ENCODE assay signal across 17 cellular contexts in the genomic region with DNA sequence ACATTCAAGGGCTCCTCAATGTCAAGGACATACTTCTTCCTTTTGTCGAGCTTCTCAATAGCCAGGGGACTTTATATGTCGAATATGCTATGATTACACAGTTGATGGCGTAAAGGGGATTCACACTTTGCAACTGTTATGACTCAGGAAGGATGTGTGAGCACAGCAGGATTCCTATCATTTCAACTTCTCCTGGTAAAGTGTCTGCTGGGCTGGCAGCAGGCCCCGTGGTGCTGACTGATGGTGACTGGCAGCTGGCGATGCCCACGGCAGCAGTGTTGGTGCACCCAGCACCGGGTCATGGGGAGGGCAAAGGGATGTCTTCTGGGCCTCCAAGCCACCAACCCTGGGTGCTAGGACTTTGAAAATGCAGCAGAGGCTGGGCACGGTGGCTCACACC. TPM values are rescaled to one million over a fixed set of nuclear protein-coding genes. Genes with fewer than 3 reads are reported as not detected.
DNase-seq lines count a peak whose midpoint lies in the region; ATAC-seq and TF ChIP-seq lines count a peak whose summit lies in the region.
"Had no signal": no experiment of that assay in that cellular context is flagged by ENCODE, and none has a peak within 500 bp of the region (broad histone marks: within the 10 kb centered on the region; RNA-seq: fewer than 3 reads in every experiment).

No MANE protein-coding gene starts in this region.

- H3K9me3 Mint-ChIP-seq in immature natural killer cell: no peaks in the 10 kb centered on the region
- H3K9me3 Mint-ChIP-seq: activated naive CD4-positive, alpha-beta T cell treated with anti-CD3 and anti-CD28 coated beads, Interleukin-2, amount 50 U/mL, for 72 hours had no signal

- no peaks in the 10 kb centered on the region for H3K36me3 Mint-ChIP-seq in immature natural killer cell

- no peaks in the 10 kb centered on the region for H3K27me3 ChIP-seq in Panc1 (ENCODE audit: control insufficient read depth, insufficient read depth, low read length)
- H3K27me3 ChIP-seq: gastroesophageal sphincter had no signal

- H3K4me3 ChIP-seq in Panc1 (ENCODE audit: low read depth in 2 of 2, low read length in 2 of 2): no peak overlapping the region
- H3K4me3 ChIP-seq: gastroesophageal sphincter had no signal

- no peaks in the 10 kb centered on the region for H3K36me3 ChIP-seq in Panc1 (ENCODE audit: control insufficient read depth, insufficient read depth, low read length)

- ATAC-seq in Panc1 (0 out of 2 replicates have a peak, but pooled peaks have one; percentile 29), left cardiac atrium (peak; percentile 69 to 81)
- ATAC-seq: gastroesophageal sphincter had no signal

- in situ Hi-C loops in Panc1 (cut with HindIII; ENCODE audit: low pct_unique_long_range_greater_than_20kb, low sequenced_read_pairs): no loop called here

- POLR2A ChIA-PET in Panc1 (lab: Charles Lee): no interaction called here

- TF ChIP-seq CTCF in Panc1 (IDR thresholded peaks at IDR 0.05): no peak

- BruUV-seq in Panc1 (replicated peaks; lab: Mats Ljungman, UMichigan): no TSS peak

- H3K4me3 Mint-ChIP-seq in immature natural killer cell: no peak overlapping the region

- intact Hi-C loops in Panc1 (cut with micrococcal nuclease; ENCODE audit: unreplicated experiment): no loop called here
- intact Hi-C loops in left cardiac atrium (cut with DNase I): no loop called here

- H3K27ac ChIP-seq in Panc1 (ENCODE audit: low read length): no peak overlapping the region
- H3K27ac ChIP-seq: gastroesophageal sphincter, parathyroid adenoma had no signal

- H3K27me3 Mint-ChIP-seq in immature natural killer cell (ENCODE audit: low read depth in 3 of 3): peaks cover 0 to 3% (median 0%) of the 10 kb centered on the region in 3 donors

- DNase-seq in A172 (ENCODE audit: low spot score): peak; percentile 37
- peak; percentile 54 for DNase-seq in Daoy (ENCODE audit: low read depth)
- no peak for DNase-seq in Panc1 (ENCODE audit: low read depth, low spot score)
- DNase-seq in left cardiac atrium: peak; percentile 72
- no peak for DNase-seq in cerebellum (ENCODE audit: low spot score)
- no peak for DNase-seq in stimulated activated naive CD4-positive, alpha-beta T cell (lab: John Stamatoyannopoulos, UW)
- DNase-seq in SHP77 (lab: John Stamatoyannopoulos, UW): no peak
- DNase-seq in immature natural killer cell: no peak
- DNase-seq: activated CD8-positive, alpha-beta memory T cell treated with anti-CD3 and anti-CD28 coated beads for 24 hours; central memory CD4-positive, alpha-beta T cell; HCEC 1CT; IMR-90; NCI-H146; NCI-H510A had no signal

- CTCF ChIA-PET in Panc1 (lab: Charles Lee): no interaction called here

- peaks cover 0 to 2% of the 10 kb centered on the region in 2 donors for H3K4me1 Mint-ChIP-seq in immature natural killer cell

- no peak overlapping the region for H3K27ac Mint-ChIP-seq in immature natural killer cell

- no peaks in the 10 kb centered on the region for H3K4me1 ChIP-seq in Panc1 (ENCODE audit: control insufficient read depth, insufficient read depth, low read length)
- H3K4me1 ChIP-seq: gastroesophageal sphincter, parathyroid adenoma had no signal

- H3K9me3 ChIP-seq in Panc1 (ENCODE audit: control insufficient read depth, insufficient read depth, low read depth, low read length): no peaks in the 10 kb centered on the region
- H3K9me3 ChIP-seq: gastroesophageal sphincter had no signal

RNA-seq across cellular contexts. Expression of a gene that starts 44.8 kb away (rescaled TPM):
- 39.8 and 41.2 TPM in 2 replicates for total RNA-seq in A172 (2014; rRNA removed; shearing (Covaris generic))
- 35.4 and 60.7 TPM in 2 replicates for total RNA-seq in Daoy (2014; rRNA removed; shearing (Covaris generic))
- 58.7 TPM for total RNA-seq in Panc1 (2021; ENCODE audit: unreplicated experiment)
- 93.5 TPM for polyA plus RNA-seq in Panc1 (2012; ENCODE audit: insufficient read length)
- total RNA-seq in left cardiac atrium: 10 to 100 TPM; 36.3 to 63.4 TPM
- total RNA-seq in cerebellum: 53.1 TPM
- 10 to 100 TPM; 19.0 to 23.6 (median 22.3) TPM for polyA plus RNA-seq in immature natural killer cell

RNA-seq across cellular contexts. Expression of a gene that starts 59.6 kb away (rescaled TPM):
- total RNA-seq in A172 (2014; rRNA removed; shearing (Covaris generic)): 0.88 and 2.1 TPM in 2 replicates
- total RNA-seq in Daoy (2014; rRNA removed; shearing (Covaris generic)): 8.0 and 16.5 TPM in 2 replicates
- total RNA-seq in Panc1 (2021; ENCODE audit: unreplicated experiment) (28.2 TPM), left cardiac atrium (10 to 100 TPM in 1 of 2 donors, 1 to 10 TPM in 1; 8.2 to 17.1 TPM), cerebellum (10.4 TPM)
- 10.3 TPM for polyA plus RNA-seq in Panc1 (2012; ENCODE audit: insufficient read length)
- polyA plus RNA-seq in immature natural killer cell: under 1 TPM in 1 of 3 donors, not detected in 2; 0.19 TPM

Comparison
In these comparisons a context has a peak if more than half of its experiments do, and no peak if none do; other contexts are left out.
1. DNase-seq: peak in A172 (single experiment), Daoy (single experiment) and left cardiac atrium (single experiment); none in Panc1 (single experiment), cerebellum (single experiment), stimulated activated naive CD4-positive, alpha-beta T cell (0 of 6), SHP77 (0 of 2) and immature natural killer cell (0 of 3).